ENCODE assay signal across 24 cellular contexts in genomic region chr14:92241966-92242365, GRCh38.
"Had no signal": no experiment of that assay in that cellular context is flagged by ENCODE, and none has a peak within 500 bp of the region (broad histone marks: within the 10 kb centered on the region; RNA-seq: fewer than 3 reads in every experiment).

No MANE protein-coding gene starts in this region.

- H3K9me3 ChIP-seq: pancreas, right lobe of liver, thyroid gland, vagina had no signal

- H3K27ac Mint-ChIP-seq: natural killer cell; nephron; neural progenitor cell; progenitor cell of endocrine pancreas; stimulated activated effector memory CD8-positive, alpha-beta T cell treated with anti-CD3 and anti-CD28 coated beads, Interleukin-12 subunit alpha, Interleukin-12 subunit beta, amount 100 ng/mL, for 72 hours; stimulated activated naive B cell treated with anti-CD40 and anti-IgM and Interleukin-4, amounts not matched to agents 10 μg/mL and 1 μg/mL and 100 μg/mL, for 72 hours; stimulated activated naive CD8-positive, alpha-beta T cell treated with anti-CD3 and anti-CD28 coated beads, Interleukin-15, Interleukin-2, amounts not matched to agents 100 ng/mL and 50 ng/mL, for 24 hours had no signal

- H3K4me1 Mint-ChIP-seq: natural killer cell; nephron; neural progenitor cell; stimulated activated effector memory CD8-positive, alpha-beta T cell treated with anti-CD3 and anti-CD28 coated beads, Interleukin-12 subunit alpha, Interleukin-12 subunit beta, amount 100 ng/mL, for 72 hours; stimulated activated naive B cell treated with anti-CD40 and anti-IgM and Interleukin-4, amounts not matched to agents 10 μg/mL and 1 μg/mL and 100 μg/mL, for 72 hours had no signal

- H3K4me3 Mint-ChIP-seq: natural killer cell; nephron; neural progenitor cell; stimulated activated effector memory CD8-positive, alpha-beta T cell treated with anti-CD3 and anti-CD28 coated beads, Interleukin-12 subunit alpha, Interleukin-12 subunit beta, amount 100 ng/mL, for 72 hours; stimulated activated naive B cell treated with anti-CD40 and anti-IgM and Interleukin-4, amounts not matched to agents 10 μg/mL and 1 μg/mL and 100 μg/mL, for 72 hours; stimulated activated naive CD8-positive, alpha-beta T cell treated with anti-CD3 and anti-CD28 coated beads, Interleukin-15, Interleukin-2, amounts not matched to agents 100 ng/mL and 50 ng/mL, for 24 hours had no signal

- H3K4me3 ChIP-seq: neural progenitor cell, pancreas, psoas muscle, right lobe of liver, sigmoid colon, stomach, thoracic aorta, thyroid gland, tibial nerve, upper lobe of left lung, vagina had no signal

- H3K9ac ChIP-seq: neural progenitor cell had no signal

- DNase-seq: natural killer cell; pancreas; psoas muscle; right cardiac atrium; right lobe of liver; sigmoid colon; small intestine; stimulated activated CD4-positive, alpha-beta T cell treated with anti-CD3 and anti-CD28 coated beads, Interleukin-15, amount 100 ng/mL, for 24 hours; stimulated activated CD4-positive, alpha-beta T cell treated with anti-CD3 and anti-CD28 coated beads, Interleukin-2, amount 100 ng/mL, for 48 hours; stimulated activated CD4-positive, alpha-beta T cell treated with anti-CD3 and anti-CD28 coated beads, Interleukin-4, amount 100 ng/mL, for 24 hours; stimulated activated naive B cell treated with anti-CD40 and anti-IgM and Interleukin-4, amounts not matched to agents 10 μg/mL and 1 μg/mL and 100 μg/mL, for 72 hours; stimulated activated naive CD4-positive, alpha-beta T cell treated with Interleukin-2 at 50 U/mL for 16 hours; stomach; thyroid gland; trophoblast cell; upper lobe of left lung had no signal

- H3K27ac ChIP-seq: neural progenitor cell, pancreas, psoas muscle, right lobe of liver, sigmoid colon, stomach, thoracic aorta, thyroid gland, tibial nerve, upper lobe of left lung, vagina had no signal

- H3K36me3 Mint-ChIP-seq: stimulated activated effector memory CD8-positive, alpha-beta T cell treated with anti-CD3 and anti-CD28 coated beads, Interleukin-12 subunit alpha, Interleukin-12 subunit beta, amount 100 ng/mL, for 72 hours had no signal

- H3K36me3 ChIP-seq: neural progenitor cell, pancreas, right lobe of liver, sigmoid colon, stomach, thoracic aorta, thyroid gland, tibial nerve, upper lobe of left lung, vagina had no signal

- H3K4me1 ChIP-seq: neural progenitor cell, pancreas, psoas muscle, right lobe of liver, sigmoid colon, stomach, thyroid gland, tibial nerve, upper lobe of left lung, vagina had no signal

- H3K27me3 ChIP-seq: neural progenitor cell, pancreas, right lobe of liver, sigmoid colon, stomach, thyroid gland, tibial nerve, upper lobe of left lung, vagina had no signal

- ATAC-seq: natural killer cell; pancreas; psoas muscle; right cardiac atrium; right lobe of liver; stimulated activated effector memory CD8-positive, alpha-beta T cell treated with anti-CD3 and anti-CD28 coated beads, Interleukin-12 subunit alpha, Interleukin-12 subunit beta, amount 100 ng/mL, for 72 hours; stimulated activated naive B cell treated with anti-CD40 and anti-IgM and Interleukin-4, amounts not matched to agents 10 μg/mL and 1 μg/mL and 100 μg/mL, for 72 hours had no signal
